Comparison of ENCODE assay signal across 21 cellular contexts in genomic region chr5:124021066-124021641, GRCh38.
DNase-seq lines count a peak whose midpoint lies in the region; ATAC-seq and TF ChIP-seq lines count a peak whose summit lies in the region.
"Had no signal": no experiment of that assay in that cellular context is flagged by ENCODE, and none has a peak within 500 bp of the region (broad histone marks: within the 10 kb centered on the region; RNA-seq: fewer than 3 reads in every experiment).

No MANE protein-coding gene starts in this region.

- no TSS peak for BruUV-seq in OCI-LY7 (replicated peaks; lab: Mats Ljungman, UMichigan)

- H3K9me3 ChIP-seq in OCI-LY7 (ENCODE audit: low read length), result no peaks in the 10 kb centered on the region; the same call in 1 of the 2 replicates

- H3K4me1 Mint-ChIP-seq in type B pancreatic cell (ENCODE audit: unreplicated experiment), result peaks cover 13% of the 10 kb centered on the region
- H3K4me1 Mint-ChIP-seq: CD4-positive, alpha-beta memory T cell had no signal

- DNase-seq in DMS 273 (lab: John Stamatoyannopoulos, UW; ENCODE audit: unreplicated experiment) (peak; percentile 8), DMS 273 treated with DMSO at 0.1 percent for 48 hours (lab: John Stamatoyannopoulos, UW) (no peak), OCI-LY7 (ENCODE audit: low spot score) (no peak), fibroblast of villous mesenchyme (ENCODE audit: low read depth) (no peak), type B pancreatic cell (ENCODE audit: extremely low spot score, unreplicated experiment) (no peak)
- DNase-seq: Calu3; CD4-positive, alpha-beta memory T cell; GF-D8; MV-4-11; NCI-H1436; NCI-H2029; NCI-H2171 treated with DMSO at 0.1 percent for 48 hours; NCI-H82; Right ventricle myocardium superior had no signal

- H3K4me3 ChIP-seq in OCI-LY7 (ENCODE audit: low read depth, low read length, poor library complexity, severe bottlenecking) (no peak overlapping the region), fibroblast of villous mesenchyme (ENCODE audit: low read depth, low read length) (no peak overlapping the region)
- H3K4me3 ChIP-seq: SK-N-MC had no signal

- no peaks in the 10 kb centered on the region for H3K36me3 ChIP-seq in OCI-LY7 (ENCODE audit: insufficient read depth, low read length)

- POLR2A ChIA-PET in OCI-LY7 (lab: Charles Lee), result interaction anchor here (0.5 to 3.2 kb wide), 7 partner anchors 9 to 158 kb away, joined by 3 to 13 read pairs (median 4); no protein-coding TSS in a partner anchor

- no peaks in the 10 kb centered on the region for H3K27me3 Mint-ChIP-seq in type B pancreatic cell
- H3K27me3 Mint-ChIP-seq: B cell; CD4-positive, alpha-beta memory T cell had no signal

- H3K9me2 ChIP-seq in OCI-LY7 (ENCODE audit: insufficient read depth, low read length), result 0 out of 2 replicates have a peak, but pooled peaks cover 4% of the 10 kb centered on the region

- no peak overlapping the region for H3K27ac Mint-ChIP-seq in type B pancreatic cell
- H3K27ac Mint-ChIP-seq: B cell; CD4-positive, alpha-beta memory T cell had no signal

- ATAC-seq in GM21717 (IDR thresholded peaks at IDR 0.05; ENCODE audit: unreplicated experiment), result no peak
- ATAC-seq in GM21381 (IDR thresholded peaks at IDR 0.05; ENCODE audit: unreplicated experiment), result no peak
- no peak for ATAC-seq in GM21825 (IDR thresholded peaks at IDR 0.05; ENCODE audit: unreplicated experiment)

- TF ChIP-seq CTCF in OCI-LY7 (conservative IDR thresholded peaks at IDR 0.05; ENCODE audit: low read length) (peak; percentile 57), fibroblast of villous mesenchyme (IDR thresholded peaks at IDR 0.05; ENCODE audit: insufficient read depth, low read depth, low read length) (peak; percentile 18), type B pancreatic cell (conservative IDR thresholded peaks at IDR 0.05) (peak; percentile 53)

- no peaks in the 10 kb centered on the region for H4K20me1 ChIP-seq in OCI-LY7 (ENCODE audit: insufficient read depth, low read length)

- no peaks in the 10 kb centered on the region for H3K79me2 ChIP-seq in OCI-LY7 (ENCODE audit: insufficient read depth, low read depth, low read length)

- no peak overlapping the region for H2AFZ ChIP-seq in OCI-LY7 (ENCODE audit: low read length)

- no peak overlapping the region for H3K27ac ChIP-seq in OCI-LY7 (ENCODE audit: low read depth, low read length, poor library complexity, severe bottlenecking)
- H3K27ac ChIP-seq: 22Rv1, HL-60, SK-N-MC had no signal

- H3K36me3 Mint-ChIP-seq in type B pancreatic cell, result peaks cover 9% of the 10 kb centered on the region
- H3K36me3 Mint-ChIP-seq: CD4-positive, alpha-beta memory T cell had no signal

- no peak overlapping the region for H3K4me2 ChIP-seq in OCI-LY7 (ENCODE audit: low read length)

- H3K4me1 ChIP-seq in OCI-LY7 (ENCODE audit: insufficient read depth, low read length, poor library complexity, severe bottlenecking), result no peaks in the 10 kb centered on the region

- intact Hi-C loops in OCI-LY7 (cut with micrococcal nuclease; ENCODE audit: unreplicated experiment), result no loop called here

- no peak overlapping the region for H3K4me3 Mint-ChIP-seq in type B pancreatic cell
- H3K4me3 Mint-ChIP-seq: B cell; CD4-positive, alpha-beta memory T cell had no signal

- peaks cover 11% of the 10 kb centered on the region for H3K9me3 Mint-ChIP-seq in type B pancreatic cell

- CTCF ChIA-PET in OCI-LY7 (lab: Charles Lee; ENCODE audit: unreplicated experiment), result no interaction called here
